ENCODE assay signal across 9 cellular contexts in the genomic region with DNA sequence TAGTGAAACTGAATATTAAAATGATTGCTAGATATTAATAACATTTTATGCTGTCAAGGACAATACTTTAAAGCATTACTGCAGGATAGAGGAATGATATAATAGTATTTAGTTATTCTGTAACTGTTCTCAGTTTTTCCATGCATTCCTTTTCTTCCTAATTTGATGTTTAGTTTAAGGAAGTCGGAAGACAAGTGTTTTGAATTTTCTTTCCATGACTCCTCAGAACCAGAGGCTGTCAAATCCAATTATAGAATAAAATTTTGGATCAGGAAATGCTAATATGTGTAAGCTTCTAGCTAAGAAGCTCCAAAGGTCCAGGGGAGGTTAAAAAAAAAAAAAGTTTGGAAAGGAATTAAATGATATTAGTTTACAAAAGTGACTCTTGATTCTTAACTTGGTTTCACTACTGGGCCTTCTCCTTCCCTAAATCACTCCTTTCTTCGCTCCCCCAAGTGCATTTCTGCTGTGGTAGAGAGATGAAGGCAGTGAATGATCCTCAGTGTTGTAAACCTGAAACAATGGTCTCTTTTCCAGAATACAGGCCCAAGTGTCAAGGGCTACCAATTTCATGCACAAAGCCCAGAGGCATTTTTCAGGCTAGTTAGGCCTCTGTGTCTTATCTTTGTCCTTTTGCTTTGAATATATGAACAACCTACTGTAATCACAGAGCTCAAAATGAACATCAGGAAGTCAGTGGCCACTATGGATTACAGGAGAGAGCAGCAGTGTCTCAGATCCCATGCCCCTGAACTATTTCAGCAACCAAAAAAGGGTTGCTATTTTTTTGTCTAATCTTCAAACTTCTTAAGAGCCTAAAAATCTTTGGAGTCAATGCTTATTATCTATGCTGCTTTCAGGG. TPM values are rescaled to one million over a fixed set of nuclear protein-coding genes. Genes with fewer than 3 reads are reported as not detected.
DNase-seq lines count a peak whose midpoint lies in the region; ATAC-seq, FAIRE-seq and TF ChIP-seq lines count a peak whose summit lies in the region.
"Had no signal": no experiment of that assay in that cellular context is flagged by ENCODE, and none has a peak within 500 bp of the region (broad histone marks: within the 10 kb centered on the region; RNA-seq: fewer than 3 reads in every experiment).

No MANE protein-coding gene starts in this region.

- H3K4me1 Mint-ChIP-seq in activated naive CD4-positive, alpha-beta T cell treated with anti-CD3 and anti-CD28 coated beads, Interleukin-2, amount 10 ng/mL, durations not matched to agents 7 days and 5 days = peaks cover 52% of the 10 kb centered on the region
- H3K4me1 Mint-ChIP-seq in activated naive CD4-positive, alpha-beta T cell treated with anti-CD3 and anti-CD28 coated beads for 36 hours (ENCODE audit: low read depth) = peaks cover 60% of the 10 kb centered on the region

- peaks cover 22% of the 10 kb centered on the region; the same call in 1 of the 2 replicates for H4K20me1 ChIP-seq in MM.1S (ENCODE audit: insufficient read depth, low read length)

- H3K4me1 ChIP-seq in tibial nerve (peaks cover 5 to 57% (median 34%) of the 10 kb centered on the region in 4 donors), MM.1S (ENCODE audit: low read length) (peaks cover 14% of the 10 kb centered on the region)

- no peak for ATAC-seq in HG03432 (IDR thresholded peaks at IDR 0.05; ENCODE audit: unreplicated experiment)

- H3K9me2 ChIP-seq in MM.1S (replicated peaks; ENCODE audit: insufficient read depth, low read length) = no peaks in the 10 kb centered on the region

- no peak overlapping the region for H2AFZ ChIP-seq in MM.1S (ENCODE audit: low read length)

- H3K36me3 Mint-ChIP-seq in activated naive CD4-positive, alpha-beta T cell treated with anti-CD3 and anti-CD28 coated beads, Interleukin-2, amount 10 ng/mL, durations not matched to agents 7 days and 5 days = peaks cover 41% of the 10 kb centered on the region
- H3K36me3 Mint-ChIP-seq in activated naive CD4-positive, alpha-beta T cell treated with anti-CD3 and anti-CD28 coated beads for 36 hours (ENCODE audit: low read depth) = peaks cover 25% of the 10 kb centered on the region

- no peaks in the 10 kb centered on the region for H3K9me3 ChIP-seq in tibial nerve
- no peaks in the 10 kb centered on the region for H3K9me3 ChIP-seq in MM.1S (replicated peaks; ENCODE audit: insufficient read depth, low read length)

- H3K27me3 Mint-ChIP-seq in activated naive CD4-positive, alpha-beta T cell treated with anti-CD3 and anti-CD28 coated beads, Interleukin-2, amount 10 ng/mL, durations not matched to agents 7 days and 5 days = no peaks in the 10 kb centered on the region
- H3K27me3 Mint-ChIP-seq in activated naive CD4-positive, alpha-beta T cell treated with anti-CD3 and anti-CD28 coated beads for 36 hours (ENCODE audit: low read depth) = no peaks in the 10 kb centered on the region

- TF ChIP-seq CTCF in tibial nerve (IDR thresholded peaks at IDR 0.05) = no peak
- TF ChIP-seq CTCF in MM.1S (IDR thresholded peaks at IDR 0.05; ENCODE audit: low read length) = no peak

- no peak for DNase-seq in activated naive CD4-positive, alpha-beta T cell treated with anti-CD3 and anti-CD28 coated beads, Interleukin-2, amount 10 ng/mL, durations not matched to agents 7 days and 5 days
- no peak for DNase-seq in activated naive CD4-positive, alpha-beta T cell treated with anti-CD3 and anti-CD28 coated beads for 36 hours
- DNase-seq in astrocyte of the hippocampus (ENCODE audit: low read depth, low spot score) (peak; percentile 38), medulla oblongata (ENCODE audit: extremely low spot score) (peak; percentile 82), tibial nerve (ENCODE audit: low spot score in 2 of 2) (no peak), MM.1S (no peak), GM19239 (ENCODE audit: insufficient read length, low spot score) (no peak)

- H3K27me3 ChIP-seq in tibial nerve = no peaks in the 10 kb centered on the region
- no peaks in the 10 kb centered on the region for H3K27me3 ChIP-seq in MM.1S (replicated peaks; ENCODE audit: insufficient read depth, low read length)

- H3K9ac ChIP-seq in MM.1S (ENCODE audit: low read length) = no peak overlapping the region

- peaks cover 96% of the 10 kb centered on the region for H3K79me2 ChIP-seq in MM.1S (ENCODE audit: low read length)

- H3F3A ChIP-seq in MM.1S (ENCODE audit: insufficient read depth, low read length) = 0 out of 2 replicates have a peak, but pooled peaks cover 5% of the 10 kb centered on the region

- H3K4me3 Mint-ChIP-seq in activated naive CD4-positive, alpha-beta T cell treated with anti-CD3 and anti-CD28 coated beads, Interleukin-2, amount 10 ng/mL, durations not matched to agents 7 days and 5 days = no peak overlapping the region
- no peak overlapping the region for H3K4me3 Mint-ChIP-seq in activated naive CD4-positive, alpha-beta T cell treated with anti-CD3 and anti-CD28 coated beads for 36 hours

- H3K36me3 ChIP-seq in tibial nerve (no peaks in the 10 kb centered on the region), MM.1S (replicated peaks; ENCODE audit: insufficient read depth, low read length) (peaks cover 9% of the 10 kb centered on the region)

- H3K4me2 ChIP-seq in MM.1S (ENCODE audit: low read depth, low read length) = no peak overlapping the region

- CTCF ChIA-PET in activated naive CD4-positive, alpha-beta T cell treated with anti-CD3 and anti-CD28 coated beads, Interleukin-2, amount 10 ng/mL, durations not matched to agents 7 days and 5 days (lab: Charles Lee) = no interaction called here
- CTCF ChIA-PET in activated naive CD4-positive, alpha-beta T cell treated with anti-CD3 and anti-CD28 coated beads for 36 hours (lab: Charles Lee) = no interaction called here

- WGBS in tibial nerve, 2 donors = 24 to 34% methylated on average over 2 of the region's 2 CpGs

- H3K4me3 ChIP-seq in tibial nerve (no peak overlapping the region), MM.1S (ENCODE audit: low read length) (no peak overlapping the region)

- intact Hi-C loops in activated naive CD4-positive, alpha-beta T cell treated with anti-CD3 and anti-CD28 coated beads for 36 hours (cut with micrococcal nuclease) = no loop called here

- H3K27ac ChIP-seq in tibial nerve (peak overlapping the region in 3 of 4 donors; percentile 53 to 78 (median 61)), MM.1S (ENCODE audit: low read length) (no peak overlapping the region)
- H3K27ac ChIP-seq: C4-2B had no signal

- no peak for TF ChIP-seq EP300 in tibial nerve (IDR thresholded peaks at IDR 0.05)

- no peak for FAIRE-seq in GM19239 (lab: Jason Lieb, UNC)

- no peaks in the 10 kb centered on the region for H3K9me3 Mint-ChIP-seq in activated naive CD4-positive, alpha-beta T cell treated with anti-CD3 and anti-CD28 coated beads, Interleukin-2, amount 10 ng/mL, durations not matched to agents 7 days and 5 days
- no peaks in the 10 kb centered on the region for H3K9me3 Mint-ChIP-seq in activated naive CD4-positive, alpha-beta T cell treated with anti-CD3 and anti-CD28 coated beads for 36 hours

- peak overlapping the region; percentile 64 for H3K27ac Mint-ChIP-seq in activated naive CD4-positive, alpha-beta T cell treated with anti-CD3 and anti-CD28 coated beads, Interleukin-2, amount 10 ng/mL, durations not matched to agents 7 days and 5 days
- no peak overlapping the region for H3K27ac Mint-ChIP-seq in activated naive CD4-positive, alpha-beta T cell treated with anti-CD3 and anti-CD28 coated beads for 36 hours

- no peak for TF ChIP-seq POLR2A in tibial nerve (IDR thresholded peaks at IDR 0.05)

RNA-seq across cellular contexts. Expression of gene ADSS2, which starts 6.2 kb away (rescaled TPM):
- 10 to 100 TPM; 45.9 to 47.3 TPM for total RNA-seq in activated naive CD4-positive, alpha-beta T cell treated with anti-CD3 and anti-CD28 coated beads for 36 hours
- 10 to 100 TPM; 23.4 to 46.1 (median 32.5) TPM for total RNA-seq in tibial nerve

RNA-seq across cellular contexts. Expression of gene CATSPERE, which starts 15.5 kb away (rescaled TPM):
- total RNA-seq in activated naive CD4-positive, alpha-beta T cell treated with anti-CD3 and anti-CD28 coated beads for 36 hours = under 1 TPM; 0.17 TPM
- total RNA-seq in tibial nerve = 1 to 10 TPM in 3 of 4 donors, under 1 TPM in 1; 0.98 to 3.1 (median 1.3) TPM

Comparison
In these comparisons a context has a peak if more than half of its experiments do, and no peak if none do; other contexts are left out.
1. DNase-seq: peak in astrocyte of the hippocampus (single experiment) and medulla oblongata (single experiment); none in activated naive CD4-positive, alpha-beta T cell treated with anti-CD3 and anti-CD28 coated beads, Interleukin-2, amount 10 ng/mL, durations not matched to agents 7 days and 5 days (single experiment), activated naive CD4-positive, alpha-beta T cell treated with anti-CD3 and anti-CD28 coated beads for 36 hours (single experiment), tibial nerve (0 of 2), MM.1S (single experiment) and GM19239 (single experiment).